ENCODE assay signal across 8 cellular contexts in genomic region chr5:76547242-76547890, GRCh38.
DNase-seq lines count a peak whose midpoint lies in the region; ATAC-seq and TF ChIP-seq lines count a peak whose summit lies in the region.

No MANE protein-coding gene starts in this region.

- no peaks in the 10 kb centered on the region for H3K27me3 ChIP-seq in esophagus muscularis mucosa
- 0 out of 2 replicates have a peak, but pooled peaks cover 2% of the 10 kb centered on the region for H3K27me3 ChIP-seq in Karpas-422 (ENCODE audit: low read length)
- peaks cover 17% of the 10 kb centered on the region for H3K27me3 ChIP-seq in foreskin keratinocyte

- no peak overlapping the region for H2AFZ ChIP-seq in Karpas-422 (ENCODE audit: low read length)

- H3K4me1 Mint-ChIP-seq in stimulated activated effector memory CD8-positive, alpha-beta T cell treated with anti-CD3 and anti-CD28 coated beads, Interleukin-12 subunit alpha, Interleukin-12 subunit beta, amount 100 ng/mL, for 72 hours, result peaks cover 69% of the 10 kb centered on the region

- H3K36me3 Mint-ChIP-seq in stimulated activated effector memory CD8-positive, alpha-beta T cell treated with anti-CD3 and anti-CD28 coated beads, Interleukin-12 subunit alpha, Interleukin-12 subunit beta, amount 100 ng/mL, for 72 hours, result peaks cover 33% of the 10 kb centered on the region

- H3K4me3 Mint-ChIP-seq in stimulated activated effector memory CD8-positive, alpha-beta T cell treated with anti-CD3 and anti-CD28 coated beads, Interleukin-12 subunit alpha, Interleukin-12 subunit beta, amount 100 ng/mL, for 72 hours, result peak overlapping the region; percentile 70

- H3K4me1 ChIP-seq in esophagus muscularis mucosa (peaks cover 0 to 10% (median 5%) of the 10 kb centered on the region in 4 donors), Karpas-422 (ENCODE audit: low read length) (no peaks in the 10 kb centered on the region), foreskin keratinocyte (no peaks in the 10 kb centered on the region)

- no peak for TF ChIP-seq EP300 in esophagus muscularis mucosa (IDR thresholded peaks at IDR 0.05)

- no peaks in the 10 kb centered on the region for H3K79me2 ChIP-seq in Karpas-422 (ENCODE audit: low read length)

- H3K4me3 ChIP-seq in esophagus muscularis mucosa, result peak overlapping the region in 3 of 4 donors; percentile 3 to 22 (median 15)
- no peak overlapping the region for H3K4me3 ChIP-seq in Karpas-422 (ENCODE audit: low read length)

- peak; percentile 35 for DNase-seq in T-helper 22 cell (ENCODE audit: low read depth)
- no peak for DNase-seq in esophagus muscularis mucosa (ENCODE audit: extremely low spot score)
- peak; percentile 26 to 74 for DNase-seq in stimulated activated effector memory CD8-positive, alpha-beta T cell treated with anti-CD3 and anti-CD28 coated beads, Interleukin-12 subunit alpha, Interleukin-12 subunit beta, amount 100 ng/mL, for 72 hours (ENCODE audit: low spot score in 2 of 2)
- DNase-seq in DMS53 treated with DMSO at 0.1 percent for 48 hours (lab: John Stamatoyannopoulos, UW; ENCODE audit: unreplicated experiment), result no peak
- DNase-seq in Karpas-422, result no peak
- DNase-seq in foreskin keratinocyte, result no peak

- no peak overlapping the region for H3K4me2 ChIP-seq in Karpas-422 (ENCODE audit: low read depth, low read length, poor library complexity, severe bottlenecking)

- TF ChIP-seq CTCF in esophagus muscularis mucosa (IDR thresholded peaks at IDR 0.05) (no peak), foreskin keratinocyte (conservative IDR thresholded peaks at IDR 0.05) (no peak)

- H3K36me3 ChIP-seq in esophagus muscularis mucosa (no peaks in the 10 kb centered on the region), Karpas-422 (ENCODE audit: insufficient read depth, low read length) (no peaks in the 10 kb centered on the region)

- H4K20me1 ChIP-seq in Karpas-422 (ENCODE audit: insufficient read depth, low read depth, low read length), result no peaks in the 10 kb centered on the region

- peak; percentile 22 for TF ChIP-seq POLR2A in esophagus muscularis mucosa (IDR thresholded peaks at IDR 0.05; ENCODE audit: low read depth)

- peak overlapping the region; percentile 95 for H3K27ac Mint-ChIP-seq in stimulated activated effector memory CD8-positive, alpha-beta T cell treated with anti-CD3 and anti-CD28 coated beads, Interleukin-12 subunit alpha, Interleukin-12 subunit beta, amount 100 ng/mL, for 72 hours

- H3K9me3 Mint-ChIP-seq in stimulated activated effector memory CD8-positive, alpha-beta T cell treated with anti-CD3 and anti-CD28 coated beads, Interleukin-12 subunit alpha, Interleukin-12 subunit beta, amount 100 ng/mL, for 72 hours, result no peaks in the 10 kb centered on the region

- intact Hi-C loops in esophagus muscularis mucosa (cut with DNase I), result no loop called here

- 45% methylated on average over 4 of the region's 4 CpGs for WGBS in esophagus muscularis mucosa

- no peaks in the 10 kb centered on the region for H3K9me2 ChIP-seq in Karpas-422 (replicated peaks; ENCODE audit: insufficient read depth, low read length)

- H3K9me3 ChIP-seq in esophagus muscularis mucosa (no peaks in the 10 kb centered on the region), Karpas-422 (ENCODE audit: low read length) (no peaks in the 10 kb centered on the region)

- H3K27ac ChIP-seq in esophagus muscularis mucosa (replicated peaks in 1 of 4), result peak overlapping the region; percentile 2 to 44 (median 40)
- H3K27ac ChIP-seq in Karpas-422 (ENCODE audit: low read length), result no peak overlapping the region
- no peak overlapping the region for H3K27ac ChIP-seq in foreskin keratinocyte

- ATAC-seq in GM19023 (IDR thresholded peaks at IDR 0.05; ENCODE audit: unreplicated experiment) (peak; percentile 60), HG03025 (IDR thresholded peaks at IDR 0.05; ENCODE audit: low FRiP score, unreplicated experiment) (peak; percentile 67), foreskin keratinocyte (no peak)
- peak; percentile 89 for ATAC-seq in stimulated activated effector memory CD8-positive, alpha-beta T cell treated with anti-CD3 and anti-CD28 coated beads, Interleukin-12 subunit alpha, Interleukin-12 subunit beta, amount 100 ng/mL, for 72 hours

- no peak overlapping the region for H3K9ac ChIP-seq in Karpas-422 (ENCODE audit: low read length)

Comparison
In these comparisons a context has a peak if more than half of its experiments do, and no peak if none do; other contexts are left out.
1. DNase-seq: peak in T-helper 22 cell (single experiment) and stimulated activated effector memory CD8-positive, alpha-beta T cell treated with anti-CD3 and anti-CD28 coated beads, Interleukin-12 subunit alpha, Interleukin-12 subunit beta, amount 100 ng/mL, for 72 hours (2 of 2); none in esophagus muscularis mucosa (single experiment), DMS53 treated with DMSO at 0.1 percent for 48 hours (single experiment), Karpas-422 (single experiment) and foreskin keratinocyte (0 of 2).
2. H3K27ac ChIP-seq: peak in esophagus muscularis mucosa (4 of 4); none in Karpas-422 (single experiment) and foreskin keratinocyte (single experiment).